20 cellular contexts compared by ENCODE assay signal in the genomic region with DNA sequence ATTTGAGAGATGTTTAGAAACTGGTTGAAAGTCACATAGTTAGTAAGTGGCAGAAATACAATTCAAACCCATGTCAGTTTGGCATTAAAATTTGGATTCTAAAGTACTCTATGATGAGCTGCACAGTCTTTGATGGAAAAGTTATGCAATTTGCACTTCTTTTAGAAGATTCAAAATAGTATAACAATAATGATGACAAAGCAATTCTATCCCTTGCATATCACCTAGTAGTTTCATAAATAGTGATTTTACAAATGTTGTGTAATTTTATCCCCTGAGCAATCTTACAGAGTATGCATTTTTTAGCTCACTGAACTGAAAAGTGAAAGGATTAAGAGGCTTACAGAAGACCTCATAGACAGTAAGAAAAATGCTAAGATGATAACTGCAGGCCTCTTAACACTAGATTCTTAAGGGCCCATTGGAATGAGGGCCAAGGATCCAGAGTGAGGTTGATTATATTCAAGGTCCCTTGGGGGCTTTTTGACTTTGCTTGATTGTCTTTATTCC. TPM values are rescaled to one million over a fixed set of nuclear protein-coding genes. Genes with fewer than 3 reads are reported as not detected.
DNase-seq lines count a peak whose midpoint lies in the region; ATAC-seq, FAIRE-seq and TF ChIP-seq lines count a peak whose summit lies in the region.
"Had no signal": no experiment of that assay in that cellular context is flagged by ENCODE, and none has a peak within 500 bp of the region (broad histone marks: within the 10 kb centered on the region; RNA-seq: fewer than 3 reads in every experiment).

No MANE protein-coding gene starts in this region.

- no peaks in the 10 kb centered on the region for H3K79me2 ChIP-seq in K562 (ENCODE audit: control insufficient read depth, insufficient read depth, low read length)

- H3K4me3 ChIP-seq in A673 (ENCODE audit: low read depth, low read length, poor library complexity, severe bottlenecking) (no peak overlapping the region), K562 (no peak overlapping the region), upper lobe of right lung (no peak overlapping the region)

- H3K27me3 ChIP-seq in A673 (replicated peaks; ENCODE audit: insufficient read depth, low read depth, low read length, poor library complexity) (peaks cover 2% of the 10 kb centered on the region), K562 (ENCODE audit: control insufficient read depth in 2 of 2, insufficient read depth in 2 of 2, low read length in 2 of 2) (no peaks in the 10 kb centered on the region), upper lobe of right lung (no peaks in the 10 kb centered on the region)

- TF ChIP-seq EP300 in K562 (IDR thresholded peaks at IDR 0.05; ENCODE audit: low read length), result no peak

- FAIRE-seq in K562 (lab: Jason Lieb, UNC) (no peak), islet of Langerhans (lab: Jason Lieb, UNC) (peak; percentile 30)

- in situ Hi-C loops in K562 (cut with MboI), result no loop called here

- no peak overlapping the region for H3K9ac ChIP-seq in K562 (ENCODE audit: insufficient read depth in 1 of 2, low read depth in 2 of 2, low read length in 2 of 2)

- DNase-seq in A673 (ENCODE audit: low spot score), result peak; percentile 31
- DNase-seq in M059J (ENCODE audit: low read depth), result peak; percentile 31
- DNase-seq in K562 (ENCODE audit: extremely low read depth in 1 of 4, low spot score in 3 of 4), result no peak
- DNase-seq in HUDEP-2 (lab: John Stamatoyannopoulos, UW; ENCODE audit: unreplicated experiment in 76 of 76), result no peak
- DNase-seq in upper lobe of right lung, result no peak
- no peak for DNase-seq in left lobe of liver (ENCODE audit: low spot score)
- DNase-seq: DMS79 treated with DMSO at 0.1 percent for 48 hours, H7, HFFc6, Kasumi-1, NCI-H1092 treated with DMSO at 0.1 percent for 48 hours, NCI-H2081, SHP77 had no signal

- no peak for TF ChIP-seq RAD21 in K562 (CRISPR knock-in tag; conservative IDR thresholded peaks at IDR 0.05 in 1 of 2, IDR thresholded peaks at IDR 0.05 in 1 of 2)

- no peaks in the 10 kb centered on the region for H3K9me3 ChIP-seq in A673 (ENCODE audit: low read depth, low read length, poor library complexity, severe bottlenecking)
- no peaks in the 10 kb centered on the region for H3K9me3 ChIP-seq in K562 (replicated peaks; ENCODE audit: control insufficient read depth, insufficient read depth, low read depth, low read length)
- H3K9me3 ChIP-seq in upper lobe of right lung, result no peaks in the 10 kb centered on the region

- H3K4me1 ChIP-seq in A673 (ENCODE audit: insufficient read depth, low read length, poor library complexity, severe bottlenecking) (no peaks in the 10 kb centered on the region), K562 (replicated peaks in 1 of 2; ENCODE audit: control insufficient read depth in 2 of 2, insufficient read depth in 2 of 2, low read length in 2 of 2) (no peaks in the 10 kb centered on the region), upper lobe of right lung (no peaks in the 10 kb centered on the region)

- BruUV-seq in A673 (replicated peaks; lab: Mats Ljungman, UMichigan) (no TSS peak), K562 (replicated peaks; lab: Mats Ljungman, UMichigan) (no TSS peak)

- POLR2A ChIA-PET in A673 (lab: Charles Lee; ENCODE audit: low non-redundant PET) (no interaction called here), K562 (lab: Yijun Ruan, JAX) (no interaction called here)

- no peak for TF ChIP-seq CTCF in A673 (conservative IDR thresholded peaks at IDR 0.05; ENCODE audit: low read depth, low read length)
- TF ChIP-seq CTCF in K562 (IDR thresholded peaks at IDR 0.05 in 2 of 3, conservative IDR thresholded peaks at IDR 0.05 in 1 of 3; ENCODE audit: insufficient read depth in 2 of 3, low read depth in 1 of 3, low read length in 3 of 3), result no peak
- TF ChIP-seq CTCF in upper lobe of right lung (IDR thresholded peaks at IDR 0.05), result no peak

- intact Hi-C loops in A673 (cut with micrococcal nuclease; ENCODE audit: unreplicated experiment), result no loop called here
- intact Hi-C loops in K562 (cut with micrococcal nuclease), result no loop called here
- intact Hi-C loops in upper lobe of right lung (cut with DNase I), result no loop called here

- H3K27ac ChIP-seq in A673 (ENCODE audit: low read depth, low read length, poor library complexity, severe bottlenecking) (no peak overlapping the region), K562 (ENCODE audit: extremely low read depth, low read depth, low read length) (no peak overlapping the region), upper lobe of right lung (no peak overlapping the region)

- ATAC-seq in K562 (no peak), upper lobe of right lung (no peak), HG03378 (IDR thresholded peaks at IDR 0.05; ENCODE audit: unreplicated experiment) (no peak), left lobe of liver (no peak)

- H2AFZ ChIP-seq in K562 (ENCODE audit: low read depth, low read length), result no peak overlapping the region

- CTCF ChIA-PET in A673 (lab: Charles Lee), result no interaction called here
- CTCF ChIA-PET in K562 (lab: Yijun Ruan, JAX; ENCODE audit: low intra/inter-chr PET ratio), result no interaction called here

- H3K36me3 ChIP-seq in A673 (ENCODE audit: insufficient read depth, low read length, poor library complexity, severe bottlenecking) (no peaks in the 10 kb centered on the region), K562 (ENCODE audit: control insufficient read depth, insufficient read depth, low read length) (no peaks in the 10 kb centered on the region), upper lobe of right lung (no peaks in the 10 kb centered on the region)

- TF ChIP-seq POLR2A in K562 (conservative IDR thresholded peaks at IDR 0.05), result no peak

- H3K9me1 ChIP-seq in K562 (ENCODE audit: control insufficient read depth, insufficient read depth, low read length), result no peaks in the 10 kb centered on the region

- H4K20me1 ChIP-seq in K562 (replicated peaks; ENCODE audit: control insufficient read depth, insufficient read depth, low read length), result no peaks in the 10 kb centered on the region

- no peak overlapping the region for H3K4me2 ChIP-seq in K562 (ENCODE audit: insufficient read depth, low read length)

TF ChIP-seq in K562, 482 proteins besides CTCF, POLR2A, EP300 and RAD21 (continues in another document):
- TF ChIP-seq E2F3 (CRISPR knock-in tag; IDR thresholded peaks at IDR 0.05), result no peak
- TF ChIP-seq MAFF (IDR thresholded peaks at IDR 0.05; ENCODE audit: low read length), result peak; percentile 41; the same call in 1 of the 2 replicates
- no peak for TF ChIP-seq HDAC1 (IDR thresholded peaks at IDR 0.05)
- TF ChIP-seq, protein P1, sequence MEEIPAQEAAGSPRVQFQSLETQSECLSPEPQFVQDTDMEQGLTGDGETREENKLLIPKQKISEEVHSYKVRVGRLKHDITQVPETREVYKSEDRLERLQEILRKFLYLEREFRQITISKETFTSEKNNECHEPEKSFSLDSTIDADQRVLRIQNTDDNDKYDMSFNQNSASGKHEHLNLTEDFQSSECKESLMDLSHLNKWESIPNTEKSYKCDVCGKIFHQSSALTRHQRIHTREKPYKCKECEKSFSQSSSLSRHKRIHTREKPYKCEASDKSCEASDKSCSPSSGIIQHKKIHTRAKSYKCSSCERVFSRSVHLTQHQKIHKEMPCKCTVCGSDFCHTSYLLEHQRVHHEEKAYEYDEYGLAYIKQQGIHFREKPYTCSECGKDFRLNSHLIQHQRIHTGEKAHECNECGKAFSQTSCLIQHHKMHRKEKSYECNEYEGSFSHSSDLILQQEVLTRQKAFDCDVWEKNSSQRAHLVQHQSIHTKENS (CRISPR knock-in tag; IDR thresholded peaks at IDR 0.05), result no peak
- TF ChIP-seq MAFG (tag; conservative IDR thresholded peaks at IDR 0.05), result peak; percentile 43; the same call in 1 of the 2 replicates

RNA-seq across cellular contexts. Expression of a gene that starts 3.7 kb away (rescaled TPM):
- total RNA-seq in A673 (2021) (not detected in 2 replicates), K562 (2014; rRNA removed) (not detected in 2 replicates), K562 (2014; rRNA removed; fragmentation: Illumina TruSeq; extraction: Trizol) (not detected in 2 replicates), K562 (2015; rRNA removed; fragmentation: Illumina TruSeq; extraction: Trizol) (not detected in 2 replicates), K562 (2021) (not detected in 2 replicates), upper lobe of right lung (not detected), left lobe of liver (not detected)
- total RNA-seq in M059J (2014; rRNA removed; shearing (Covaris generic)), result 5.9 and 10.0 TPM in 2 replicates
- not detected in 2 replicates for total RNA-seq in K562 (2011; cell fraction: chromatin; rRNA removed; ENCODE audit: low replicate concordance)
- total RNA-seq in K562 (2011; cell fraction: nucleolus; rRNA removed), result not detected in 2 replicates
- total RNA-seq in K562 (2011; cell fraction: nucleoplasm; rRNA removed), result not detected in 2 replicates
- polyA plus RNA-seq in K562 (2011; rRNA removed) (not detected in 2 replicates), K562 (2014; fragmentation: Illumina TruSeq; extraction: Trizol) (not detected in 2 replicates), K562 (2014; fragmentation: Nextera tagmentation; extraction: Ambion mirVana) (not detected), K562 (2014; rRNA removed) (not detected in 2 replicates)
- polyA plus RNA-seq in K562 (2011; cell fraction: cytosol; rRNA removed), result not detected in 2 replicates
- not detected in 2 replicates for polyA plus RNA-seq in K562 (2011; cell fraction: nucleus; rRNA removed)
- polyA plus RNA-seq in K562 (2012), result not detected in 2 replicates
- not detected in 2 replicates for polyA minus RNA-seq in K562 (2011; rRNA and poly(A)+ RNA removed)
- polyA minus RNA-seq in K562 (2011; cell fraction: cytosol; rRNA and poly(A)+ RNA removed), result not detected in 2 replicates
- polyA minus RNA-seq in K562 (2011; cell fraction: nucleus; rRNA and poly(A)+ RNA removed), result not detected in 2 replicates
- total RNA-seq: H7, HFFc6, HT-29, NCI-H460, OCI-LY7 had no signal
- polyA plus RNA-seq: CD14-positive monocyte, IgD-negative memory B cell had no signal

RNA-seq across cellular contexts. Expression of a gene that starts 24.1 kb away (rescaled TPM):
- not detected in 2 replicates for total RNA-seq in A673 (2021)
- not detected in 2 replicates for total RNA-seq in M059J (2014; rRNA removed; shearing (Covaris generic))
- not detected in 2 replicates for total RNA-seq in K562 (2011; cell fraction: chromatin; rRNA removed; ENCODE audit: low replicate concordance)
- not detected in 2 replicates for total RNA-seq in K562 (2011; cell fraction: nucleolus; rRNA removed)
- not detected in 2 replicates for total RNA-seq in K562 (2011; cell fraction: nucleoplasm; rRNA removed)
- total RNA-seq in K562 (2014; rRNA removed), result not detected in 2 replicates
- total RNA-seq in K562 (2014; rRNA removed; fragmentation: Illumina TruSeq; extraction: Trizol), result not detected in 2 replicates
- not detected in 2 replicates for total RNA-seq in K562 (2015; rRNA removed; fragmentation: Illumina TruSeq; extraction: Trizol)
- total RNA-seq in K562 (2021), result 0.35 TPM in 1 of 2 replicates, not detected in the other
- not detected in 2 replicates for polyA plus RNA-seq in K562 (2011; rRNA removed)
- polyA plus RNA-seq in K562 (2011; cell fraction: cytosol; rRNA removed), result not detected in 2 replicates
- polyA plus RNA-seq in K562 (2011; cell fraction: nucleus; rRNA removed), result not detected in 2 replicates
- polyA plus RNA-seq in K562 (2012), result not detected in 2 replicates
- not detected in 2 replicates for polyA plus RNA-seq in K562 (2014; fragmentation: Illumina TruSeq; extraction: Trizol)
- not detected for polyA plus RNA-seq in K562 (2014; fragmentation: Nextera tagmentation; extraction: Ambion mirVana)
- polyA plus RNA-seq in K562 (2014; rRNA removed), result not detected in 2 replicates
- not detected in 2 replicates for polyA minus RNA-seq in K562 (2011; rRNA and poly(A)+ RNA removed)
- polyA minus RNA-seq in K562 (2011; cell fraction: cytosol; rRNA and poly(A)+ RNA removed), result not detected in 2 replicates
- not detected in 2 replicates for polyA minus RNA-seq in K562 (2011; cell fraction: nucleus; rRNA and poly(A)+ RNA removed)
- total RNA-seq in upper lobe of right lung, result 186 TPM
- not detected for total RNA-seq in left lobe of liver
- total RNA-seq: HFFc6, HT-29, NCI-H460, OCI-LY7 had no signal
- polyA plus RNA-seq: IgD-negative memory B cell had no signal

Comparison
In these comparisons a context has a peak if more than half of its experiments do, and no peak if none do; other contexts are left out.
1. DNase-seq: peak in A673 (single experiment) and M059J (single experiment); none in K562 (0 of 4), HUDEP-2 (0 of 76), upper lobe of right lung (single experiment) and left lobe of liver (single experiment).
2. RNA of a gene that starts 24.1 kb away (total RNA-seq): 186 TPM in upper lobe of right lung (single experiment); not detected in left lobe of liver (single experiment), not detected in A673, not detected in M059J and 0.35 TPM in K562; every median in the first group is over 100 times any median in the second.